ENCODE assay signal across 16 cellular contexts in genomic region chr2:128405467-128405900, GRCh38.
DNase-seq lines count a peak whose midpoint lies in the region; ATAC-seq and TF ChIP-seq lines count a peak whose summit lies in the region.
"Had no signal": no experiment of that assay in that cellular context is flagged by ENCODE, and none has a peak within 500 bp of the region (broad histone marks: within the 10 kb centered on the region; RNA-seq: fewer than 3 reads in every experiment).

No MANE protein-coding gene starts in this region.

- no peak for TF ChIP-seq POLR2A in body of pancreas (IDR thresholded peaks at IDR 0.05)

- H3K9ac ChIP-seq in neural progenitor cell: no peak overlapping the region
- H3K9ac ChIP-seq: KMS-11 had no signal

- peaks cover 44% of the 10 kb centered on the region for H3K4me1 Mint-ChIP-seq in neural progenitor cell
- H3K4me1 Mint-ChIP-seq in activated CD4-positive, alpha-beta memory T cell treated with anti-CD3 and anti-CD28 coated beads for 36 hours (ENCODE audit: low read depth): no peaks in the 10 kb centered on the region

- H3K27ac ChIP-seq in body of pancreas (peak overlapping the region in 3 of 4 donors; percentile 48 to 78 (median 65)), neural progenitor cell (no peak overlapping the region), tibial artery (no peak overlapping the region)
- H3K27ac ChIP-seq: KMS-11 had no signal

- CTCF ChIA-PET in activated CD4-positive, alpha-beta memory T cell treated with anti-CD3 and anti-CD28 coated beads for 36 hours (lab: Charles Lee): no interaction called here

- intact Hi-C loops in body of pancreas (cut with DNase I) (no loop called here), tibial artery (cut with DNase I; ENCODE audit: low total_unique reads) (no loop called here)
- intact Hi-C loops in activated CD4-positive, alpha-beta memory T cell treated with anti-CD3 and anti-CD28 coated beads for 36 hours (cut with micrococcal nuclease): no loop called here

- H3K4me1 ChIP-seq in body of pancreas: peaks cover 26% of the 10 kb centered on the region
- H3K4me1 ChIP-seq in neural progenitor cell: peaks cover 10% of the 10 kb centered on the region
- no peaks in the 10 kb centered on the region for H3K4me1 ChIP-seq in tibial artery

- POLR2A ChIA-PET in activated CD4-positive, alpha-beta memory T cell treated with anti-CD3 and anti-CD28 coated beads for 36 hours (lab: Charles Lee): no interaction called here

- no peaks in the 10 kb centered on the region for H3K79me2 ChIP-seq in neural progenitor cell (ENCODE audit: low read depth)

- no peak overlapping the region for H3K4me2 ChIP-seq in neural progenitor cell
- H3K4me2 ChIP-seq: KMS-11 had no signal

- H3K27me3 ChIP-seq in body of pancreas (no peaks in the 10 kb centered on the region), neural progenitor cell (no peaks in the 10 kb centered on the region), tibial artery (no peaks in the 10 kb centered on the region)

- H3K9me3 ChIP-seq in body of pancreas (no peaks in the 10 kb centered on the region), neural progenitor cell (ENCODE audit: low read depth) (peaks cover 4% of the 10 kb centered on the region), tibial artery (no peaks in the 10 kb centered on the region)

- no peak for DNase-seq in body of pancreas
- DNase-seq in ecto neural progenitor cell (ENCODE audit: low spot score): peak; percentile 45
- DNase-seq in neural progenitor cell (ENCODE audit: low spot score): no peak
- DNase-seq in tibial artery: peak; percentile 17 to 49
- DNase-seq in kidney tubule cell (ENCODE audit: low spot score): no peak
- DNase-seq in activated CD4-positive, alpha-beta memory T cell treated with anti-CD3 and anti-CD28 coated beads for 36 hours: no peak
- DNase-seq: CD8-positive, alpha-beta T cell; DMS79 treated with DMSO at 0.1 percent for 48 hours; GOT3; HFFc6; NCI-H1048; NCI-H146; NCI-H2081 treated with DMSO at 0.1 percent for 48 hours; NCI-H510A treated with DMSO at 0.1 percent for 48 hours had no signal

- peaks cover 20% of the 10 kb centered on the region for H3K27me3 Mint-ChIP-seq in neural progenitor cell (ENCODE audit: insufficient read depth, low read depth)
- peaks cover 11% of the 10 kb centered on the region for H3K27me3 Mint-ChIP-seq in activated CD4-positive, alpha-beta memory T cell treated with anti-CD3 and anti-CD28 coated beads for 36 hours

- 84 to 90% methylated on average over 5 of the region's 5 CpGs for WGBS in body of pancreas, 2 donors

- no peak overlapping the region for H3K4me3 ChIP-seq in body of pancreas
- no peak overlapping the region for H3K4me3 ChIP-seq in neural progenitor cell
- no peak overlapping the region for H3K4me3 ChIP-seq in tibial artery

- peak overlapping the region; percentile 50 for H3K27ac Mint-ChIP-seq in neural progenitor cell
- no peak overlapping the region for H3K27ac Mint-ChIP-seq in activated CD4-positive, alpha-beta memory T cell treated with anti-CD3 and anti-CD28 coated beads for 36 hours
- H3K27ac Mint-ChIP-seq: CD8-positive, alpha-beta T cell; HFFc6 had no signal

- H3K36me3 ChIP-seq in body of pancreas (replicated peaks in 1 of 2; ENCODE audit: insufficient read depth in 1 of 2, low read depth in 2 of 2) (no peaks in the 10 kb centered on the region), neural progenitor cell (no peaks in the 10 kb centered on the region), tibial artery (no peaks in the 10 kb centered on the region)

- no peaks in the 10 kb centered on the region for H3F3A ChIP-seq in neural progenitor cell (ENCODE audit: low read depth)

- ATAC-seq in body of pancreas (no peak), HG02852 (IDR thresholded peaks at IDR 0.05; ENCODE audit: unreplicated experiment) (no peak)
- ATAC-seq: CD8-positive, alpha-beta T cell had no signal

- peaks cover 5% of the 10 kb centered on the region for H3K9me3 Mint-ChIP-seq in neural progenitor cell
- H3K9me3 Mint-ChIP-seq in activated CD4-positive, alpha-beta memory T cell treated with anti-CD3 and anti-CD28 coated beads for 36 hours: no peaks in the 10 kb centered on the region
- H3K9me3 Mint-ChIP-seq: CD8-positive, alpha-beta T cell; HFFc6 had no signal

- H2AFZ ChIP-seq in neural progenitor cell (replicated peaks): no peak overlapping the region

- H3K4me3 Mint-ChIP-seq in neural progenitor cell: no peak overlapping the region
- H3K4me3 Mint-ChIP-seq in activated CD4-positive, alpha-beta memory T cell treated with anti-CD3 and anti-CD28 coated beads for 36 hours: no peak overlapping the region
- H3K4me3 Mint-ChIP-seq: CD8-positive, alpha-beta T cell; HFFc6 had no signal

- TF ChIP-seq CTCF in body of pancreas (IDR thresholded peaks at IDR 0.05) (no peak), neural progenitor cell (IDR thresholded peaks at IDR 0.05) (no peak), tibial artery (IDR thresholded peaks at IDR 0.05) (no peak)

- H3K36me3 Mint-ChIP-seq in neural progenitor cell: peaks cover 3% of the 10 kb centered on the region
- no peaks in the 10 kb centered on the region for H3K36me3 Mint-ChIP-seq in activated CD4-positive, alpha-beta memory T cell treated with anti-CD3 and anti-CD28 coated beads for 36 hours
- H3K36me3 Mint-ChIP-seq: CD8-positive, alpha-beta T cell had no signal

- H4K20me1 ChIP-seq in neural progenitor cell (ENCODE audit: low read depth): no peaks in the 10 kb centered on the region

Comparison
In these comparisons a context has a peak if more than half of its experiments do, and no peak if none do; other contexts are left out.
1. DNase-seq: peak in ecto neural progenitor cell (single experiment) and tibial artery (2 of 2); none in body of pancreas (0 of 4), neural progenitor cell (single experiment), kidney tubule cell (single experiment) and activated CD4-positive, alpha-beta memory T cell treated with anti-CD3 and anti-CD28 coated beads for 36 hours (single experiment).
2. H3K27ac ChIP-seq: peak in body of pancreas (3 of 4); none in neural progenitor cell (single experiment) and tibial artery (0 of 2).